Comparison of ENCODE assay signal across 1 cellular context in genomic region chr3:125353128-125353527, GRCh38.
TF ChIP-seq lines count a peak whose summit lies in the region.

No MANE protein-coding gene starts in this region.

TF ChIP-seq in H1, 55 proteins besides CTCF, POLR2A, EP300 and RAD21:
- TF ChIP-seq CEBPB (IDR thresholded peaks at IDR 0.05; ENCODE audit: low read depth, low read length) (peak; percentile 91), SIRT6 (IDR thresholded peaks at IDR 0.05; ENCODE audit: low read length) (no peak)
